ENCODE assay signal across 20 cellular contexts in the genomic region with DNA sequence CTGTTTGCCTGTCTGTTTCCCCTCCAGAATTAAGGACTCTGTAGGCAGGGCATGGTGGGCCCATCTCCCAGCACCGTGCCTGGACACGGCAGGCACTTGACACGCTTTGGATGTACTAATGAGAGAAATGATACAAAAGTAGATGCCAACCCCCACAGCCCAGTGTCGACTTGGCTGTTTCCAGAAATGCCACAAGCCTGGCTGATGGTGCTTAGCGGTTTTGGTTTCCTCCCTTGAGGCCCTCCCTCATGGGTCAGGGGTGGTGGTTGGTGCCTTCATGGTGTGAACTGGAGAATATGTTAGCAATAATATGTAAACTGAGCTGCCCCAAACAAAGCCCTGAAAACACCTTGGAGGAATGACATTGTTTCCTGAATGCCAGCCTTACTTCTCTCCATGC. TPM values are rescaled to one million over a fixed set of nuclear protein-coding genes. Genes with fewer than 3 reads are reported as not detected.
DNase-seq lines count a peak whose midpoint lies in the region; ATAC-seq, FAIRE-seq and TF ChIP-seq lines count a peak whose summit lies in the region.
"Had no signal": no experiment of that assay in that cellular context is flagged by ENCODE, and none has a peak within 500 bp of the region (broad histone marks: within the 10 kb centered on the region; RNA-seq: fewer than 3 reads in every experiment).

No MANE protein-coding gene starts in this region.

- no peaks in the 10 kb centered on the region for H3K9me3 ChIP-seq in GM12878 (replicated peaks; ENCODE audit: control insufficient read depth, insufficient read depth, low read length)
- no peaks in the 10 kb centered on the region for H3K9me3 ChIP-seq in osteoblast (ENCODE audit: low read depth, low read length)
- H3K9me3 ChIP-seq: A549, HAP-1 had no signal

- TF ChIP-seq RAD21 in GM12878 (IDR thresholded peaks at IDR 0.05; ENCODE audit: insufficient read depth, low read depth, low read length) = no peak

- H3K9me3 Mint-ChIP-seq in activated CD8-positive, alpha-beta memory T cell treated with anti-CD3 and anti-CD28 coated beads, Interleukin-2, amount 10 ng/mL, durations not matched to agents 7 days and 5 days (ENCODE audit: low read depth) = no peaks in the 10 kb centered on the region
- no peaks in the 10 kb centered on the region for H3K9me3 Mint-ChIP-seq in stimulated activated effector memory CD8-positive, alpha-beta T cell treated with anti-CD3 and anti-CD28 coated beads, Interleukin-12 subunit alpha, Interleukin-12 subunit beta, amount 100 ng/mL, for 72 hours

- CTCF ChIA-PET in activated CD8-positive, alpha-beta memory T cell treated with anti-CD3 and anti-CD28 coated beads, Interleukin-2, amount 10 ng/mL, durations not matched to agents 7 days and 5 days (lab: Charles Lee) = no interaction called here
- CTCF ChIA-PET in GM12878 (lab: Yijun Ruan, JAX) = no interaction called here

- WGBS in GM12878 (ENCODE audit: insufficient coverage, insufficient replicate concordance, low lambda C conversion rate, missing lambda C conversion rate) = 26% methylated on average over 5 of the region's 5 CpGs

- peaks cover 21% of the 10 kb centered on the region for H3K27me3 Mint-ChIP-seq in activated CD8-positive, alpha-beta memory T cell treated with anti-CD3 and anti-CD28 coated beads, Interleukin-2, amount 10 ng/mL, durations not matched to agents 7 days and 5 days

- peak; percentile 51 for DNase-seq in activated CD8-positive, alpha-beta memory T cell treated with anti-CD3 and anti-CD28 coated beads, Interleukin-2, amount 10 ng/mL, durations not matched to agents 7 days and 5 days
- no peak for DNase-seq in activated CD8-positive, alpha-beta memory T cell treated with anti-CD3 and anti-CD28 coated beads for 24 hours
- DNase-seq in HTR-8/SVneo (ENCODE audit: insufficient read length, low spot score) (no peak), GM12878 (ENCODE audit: low read depth, low spot score) (peak; percentile 9), osteoblast (ENCODE audit: insufficient read length, low spot score, missing footprints) (no peak), SKM-1 (lab: John Stamatoyannopoulos, UW; ENCODE audit: unreplicated experiment) (no peak)
- no peak for DNase-seq in stimulated activated effector memory CD8-positive, alpha-beta T cell treated with anti-CD3 and anti-CD28 coated beads, Interleukin-12 subunit alpha, Interleukin-12 subunit beta, amount 100 ng/mL, for 72 hours (ENCODE audit: low spot score in 2 of 2)
- DNase-seq: NCI-H1417 treated with DMSO at 0.1 percent for 48 hours, NCI-H1930, NCI-H510A treated with DMSO at 0.1 percent for 48 hours, NCI-H82 had no signal

- no peak for TF ChIP-seq EP300 in GM12878 (IDR thresholded peaks at IDR 0.05; ENCODE audit: borderline replicate concordance in 1 of 2, control insufficient read depth in 1 of 2, low read depth in 2 of 2, low read length in 2 of 2)

- no peak overlapping the region for H3K4me3 ChIP-seq in GM12878
- H3K4me3 ChIP-seq in osteoblast (ENCODE audit: insufficient read depth, low read length) = no peak overlapping the region
- H3K4me3 ChIP-seq: A549, HAP-1 had no signal

- no peak overlapping the region for H3K4me3 Mint-ChIP-seq in activated CD8-positive, alpha-beta memory T cell treated with anti-CD3 and anti-CD28 coated beads, Interleukin-2, amount 10 ng/mL, durations not matched to agents 7 days and 5 days
- H3K4me3 Mint-ChIP-seq in stimulated activated effector memory CD8-positive, alpha-beta T cell treated with anti-CD3 and anti-CD28 coated beads, Interleukin-12 subunit alpha, Interleukin-12 subunit beta, amount 100 ng/mL, for 72 hours = no peak overlapping the region
- H3K4me3 Mint-ChIP-seq: IgD-negative memory B cell had no signal

- in situ Hi-C loops in GM12878 (cut with MboI) = no loop called here

- no peaks in the 10 kb centered on the region for H3K36me3 ChIP-seq in GM12878 (ENCODE audit: control insufficient read depth in 2 of 2, insufficient read depth in 2 of 2, low read length in 1 of 2)
- H3K36me3 ChIP-seq in osteoblast (ENCODE audit: insufficient read depth, low read length) = no peaks in the 10 kb centered on the region
- H3K36me3 ChIP-seq: HAP-1 had no signal

- no peak for ATAC-seq in activated CD8-positive, alpha-beta memory T cell treated with anti-CD3 and anti-CD28 coated beads, Interleukin-2, amount 10 ng/mL, durations not matched to agents 7 days and 5 days
- no peak for ATAC-seq in GM12878
- peak; percentile 9 for ATAC-seq in stimulated activated effector memory CD8-positive, alpha-beta T cell treated with anti-CD3 and anti-CD28 coated beads, Interleukin-12 subunit alpha, Interleukin-12 subunit beta, amount 100 ng/mL, for 72 hours
- ATAC-seq in GM21786 (IDR thresholded peaks at IDR 0.05; ENCODE audit: unreplicated experiment) = no peak
- ATAC-seq: A549, Panc1, Right ventricle myocardium inferior had no signal

- H3K27ac ChIP-seq in GM12878 (ENCODE audit: control insufficient read depth, insufficient read depth) (no peak overlapping the region), osteoblast (ENCODE audit: low read depth, low read length) (no peak overlapping the region)
- H3K27ac ChIP-seq: A549, C4-2B had no signal

- SMC1A ChIA-PET in GM12878 (lab: Charles Lee; ENCODE audit: uncharacterized antibody, unreplicated experiment) = no interaction called here

- no peak overlapping the region for H2AFZ ChIP-seq in GM12878 (ENCODE audit: control insufficient read depth, low read depth, low read length)
- no peak overlapping the region for H2AFZ ChIP-seq in osteoblast (ENCODE audit: low read length)

- RAD21 ChIA-PET in GM12878 (lab: Charles Lee; ENCODE audit: unreplicated experiment) = no interaction called here

- intact Hi-C loops in GM12878 (cut with micrococcal nuclease; ENCODE audit: unreplicated experiment) = no loop called here

- H3K27ac Mint-ChIP-seq in activated CD8-positive, alpha-beta memory T cell treated with anti-CD3 and anti-CD28 coated beads, Interleukin-2, amount 10 ng/mL, durations not matched to agents 7 days and 5 days = no peak overlapping the region
- no peak overlapping the region for H3K27ac Mint-ChIP-seq in stimulated activated effector memory CD8-positive, alpha-beta T cell treated with anti-CD3 and anti-CD28 coated beads, Interleukin-12 subunit alpha, Interleukin-12 subunit beta, amount 100 ng/mL, for 72 hours
- H3K27ac Mint-ChIP-seq: IgD-negative memory B cell had no signal

- TF ChIP-seq POLR2A in GM12878 (IDR thresholded peaks at IDR 0.05; ENCODE audit: low read depth, low read length) = no peak

- FAIRE-seq in HTR-8/SVneo (lab: Jason Lieb, UNC) (peak; percentile 76), GM12878 (lab: Jason Lieb, UNC) (no peak)
- FAIRE-seq: A549 had no signal

- POLR2A ChIA-PET in GM12878 (lab: Charles Lee) = no interaction called here

- H3K36me3 Mint-ChIP-seq in activated CD8-positive, alpha-beta memory T cell treated with anti-CD3 and anti-CD28 coated beads, Interleukin-2, amount 10 ng/mL, durations not matched to agents 7 days and 5 days = no peaks in the 10 kb centered on the region
- no peaks in the 10 kb centered on the region for H3K36me3 Mint-ChIP-seq in stimulated activated effector memory CD8-positive, alpha-beta T cell treated with anti-CD3 and anti-CD28 coated beads, Interleukin-12 subunit alpha, Interleukin-12 subunit beta, amount 100 ng/mL, for 72 hours

- H3K79me2 ChIP-seq in GM12878 (ENCODE audit: control insufficient read depth, insufficient read depth, low read length) = no peaks in the 10 kb centered on the region
- H3K79me2 ChIP-seq in osteoblast (ENCODE audit: insufficient read depth, low read length) = no peaks in the 10 kb centered on the region

- no TSS peak for BruUV-seq in GM12878 (replicated peaks; lab: Mats Ljungman, UMichigan)

- H3K4me1 Mint-ChIP-seq in activated CD8-positive, alpha-beta memory T cell treated with anti-CD3 and anti-CD28 coated beads, Interleukin-2, amount 10 ng/mL, durations not matched to agents 7 days and 5 days = peaks cover 2% of the 10 kb centered on the region
- no peaks in the 10 kb centered on the region for H3K4me1 Mint-ChIP-seq in stimulated activated effector memory CD8-positive, alpha-beta T cell treated with anti-CD3 and anti-CD28 coated beads, Interleukin-12 subunit alpha, Interleukin-12 subunit beta, amount 100 ng/mL, for 72 hours

- TF ChIP-seq CTCF in GM12878 (IDR thresholded peaks at IDR 0.05 in 2 of 3, conservative IDR thresholded peaks at IDR 0.05 in 1 of 3; ENCODE audit: control insufficient read depth in 2 of 3, extremely low read depth in 1 of 3, insufficient read depth in 1 of 3, low read depth in 3 of 3, low read length in 3 of 3) = no peak
- TF ChIP-seq CTCF in osteoblast (IDR thresholded peaks at IDR 0.05; ENCODE audit: extremely low read depth, low read depth, low read length) = no peak

- H3K4me2 ChIP-seq in GM12878 (ENCODE audit: control insufficient read depth, insufficient read depth) = no peak overlapping the region
- no peak overlapping the region for H3K4me2 ChIP-seq in osteoblast (ENCODE audit: insufficient read depth, low read length)
- H3K4me2 ChIP-seq: A549 had no signal

- H3K9ac ChIP-seq in GM12878 (ENCODE audit: control insufficient read depth, insufficient read depth, low read length) = no peak overlapping the region

- no peaks in the 10 kb centered on the region for H3K4me1 ChIP-seq in GM12878 (ENCODE audit: control insufficient read depth, insufficient read depth, low read length)
- H3K4me1 ChIP-seq in osteoblast (ENCODE audit: insufficient read depth, low read length) = no peaks in the 10 kb centered on the region
- H3K4me1 ChIP-seq: A549, HAP-1 had no signal

- H4K20me1 ChIP-seq in GM12878 (ENCODE audit: control insufficient read depth, insufficient read depth) (no peaks in the 10 kb centered on the region), osteoblast (ENCODE audit: insufficient read depth, low read length) (no peaks in the 10 kb centered on the region)

- H3K27me3 ChIP-seq in GM12878 (replicated peaks in 1 of 2; ENCODE audit: control insufficient read depth in 2 of 2, insufficient read depth in 2 of 2, low read length in 1 of 2) (no peaks in the 10 kb centered on the region), osteoblast (ENCODE audit: insufficient read depth, low read length) (no peaks in the 10 kb centered on the region)

RNA-seq across cellular contexts. Expression of a gene that starts 55.5 kb away (rescaled TPM):
- total RNA-seq in activated CD8-positive, alpha-beta memory T cell treated with anti-CD3 and anti-CD28 coated beads, Interleukin-2, amount 10 ng/mL, durations not matched to agents 7 days and 5 days = not detected
- total RNA-seq in GM12878 (2013; cell fraction: nucleolus; rRNA removed) = 3.8 and 3.9 TPM in 2 replicates
- total RNA-seq in GM12878 (2014; rRNA removed) = 0.05 TPM in 1 of 2 replicates, not detected in the other
- 0.04 TPM in 1 of 2 replicates, not detected in the other for total RNA-seq in GM12878 (2014; rRNA removed; fragmentation: Illumina TruSeq; extraction: Trizol)
- 0.18 TPM in 1 of 2 replicates, not detected in the other for total RNA-seq in GM12878 (2021)
- 0.20 TPM for polyA plus RNA-seq in GM12878 (2011; ENCODE audit: low read depth)
- 0.73 and 0.97 TPM in 2 replicates for polyA plus RNA-seq in GM12878 (2011; rRNA removed)
- polyA plus RNA-seq in GM12878 (2011; cell fraction: cytosol; rRNA removed) = 0.59 and 1.0 TPM in 2 replicates
- 2.2 and 5.0 TPM in 2 replicates for polyA plus RNA-seq in GM12878 (2011; cell fraction: nucleus; rRNA removed)
- 0.07 and 0.25 TPM in 2 replicates for polyA plus RNA-seq in GM12878 (2012)
- polyA plus RNA-seq in GM12878 (2014; fragmentation: Illumina TruSeq; extraction: Trizol) = 0.03 TPM in 1 of 2 replicates, not detected in the other
- not detected for polyA plus RNA-seq in GM12878 (2014; fragmentation: Nextera tagmentation; extraction: Ambion mirVana)
- 0.09 TPM in 1 of 2 replicates, not detected in the other for polyA plus RNA-seq in GM12878 (2014; rRNA removed)
- polyA plus RNA-seq in GM12878 (2016; fragmentation: Nextera tagmentation; extraction: Ambion mirVana) = not detected
- 0.51 and 1.0 TPM in 2 replicates for polyA minus RNA-seq in GM12878 (2011; rRNA and poly(A)+ RNA removed)
- polyA minus RNA-seq in GM12878 (2011; cell fraction: cytosol; rRNA and poly(A)+ RNA removed) = 2.4 TPM in 1 of 2 replicates, not detected in the other
- 1.1 and 1.7 TPM in 2 replicates for polyA minus RNA-seq in GM12878 (2011; cell fraction: nucleus; rRNA and poly(A)+ RNA removed)
- total RNA-seq in osteoblast = under 0.01 TPM in 1 of 2 replicates, not detected in the other
- total RNA-seq: HT1080, LHCN-M2 had no signal
- polyA plus RNA-seq: IgD-negative memory B cell had no signal

Comparison
In these comparisons a context has a peak if more than half of its experiments do, and no peak if none do; other contexts are left out.
1. DNase-seq: peak in activated CD8-positive, alpha-beta memory T cell treated with anti-CD3 and anti-CD28 coated beads, Interleukin-2, amount 10 ng/mL, durations not matched to agents 7 days and 5 days (single experiment) and GM12878 (single experiment); none in activated CD8-positive, alpha-beta memory T cell treated with anti-CD3 and anti-CD28 coated beads for 24 hours (single experiment), HTR-8/SVneo (single experiment), stimulated activated effector memory CD8-positive, alpha-beta T cell treated with anti-CD3 and anti-CD28 coated beads, Interleukin-12 subunit alpha, Interleukin-12 subunit beta, amount 100 ng/mL, for 72 hours (0 of 2), osteoblast (single experiment) and SKM-1 (single experiment).